In genomic region chr1:19210772-19211549, GRCh38 we compare ENCODE assay signal across 8 cellular contexts. TPM values are rescaled to one million over a fixed set of nuclear protein-coding genes. Genes with fewer than 3 reads are reported as not detected.
DNase-seq lines count a peak whose midpoint lies in the region; ATAC-seq lines count a peak whose summit lies in the region.

No MANE protein-coding gene starts in this region.

- no peaks in the 10 kb centered on the region for H3K36me3 ChIP-seq in CD4-positive, alpha-beta memory T cell (ENCODE audit: insufficient read depth, low read length)
- H3K36me3 ChIP-seq in HUES48 (ENCODE audit: control insufficient read depth, insufficient read depth, low read length) (peaks cover 39% of the 10 kb centered on the region), subcutaneous abdominal adipose tissue (ENCODE audit: control insufficient read depth in 5 of 5, insufficient read depth in 5 of 5, low read length in 5 of 5) (peaks cover 0 to 15% (median 0%) of the 10 kb centered on the region in 5 donors)

- intact Hi-C loops in CD4-positive, alpha-beta memory T cell (cut with micrococcal nuclease), result loop anchor here (1.0 to 5.0 kb wide), 2 partner anchors 40 to 254 kb away; partner anchors contain the start of genes EMC1, IFFO2 and MRTO4

- peak overlapping the region; percentile 95 for H3K27ac ChIP-seq in CD4-positive, alpha-beta memory T cell (ENCODE audit: low read depth, low read length)
- H3K27ac ChIP-seq in HUES48 (ENCODE audit: low read depth, low read length) (peak overlapping the region; percentile 94), subcutaneous abdominal adipose tissue (ENCODE audit: low read depth, low read length) (peak overlapping the region; percentile 89)

- H3K4me1 ChIP-seq in CD4-positive, alpha-beta memory T cell (ENCODE audit: insufficient read depth, low read length), result peaks cover 67% of the 10 kb centered on the region
- H3K4me1 ChIP-seq in HUES48 (ENCODE audit: control insufficient read depth, insufficient read depth, low read length) (peaks cover 22% of the 10 kb centered on the region; the same call in 1 of the 2 replicates), subcutaneous abdominal adipose tissue (ENCODE audit: control insufficient read depth in 5 of 5, insufficient read depth in 5 of 5, low read length in 5 of 5) (peaks cover 6 to 46% (median 39%) of the 10 kb centered on the region in 5 donors)

- CTCF ChIA-PET in CD4-positive, alpha-beta memory T cell (lab: Charles Lee; ENCODE audit: partially characterized antibody), result no interaction called here

- no peaks in the 10 kb centered on the region for H3K9me3 ChIP-seq in CD4-positive, alpha-beta memory T cell (ENCODE audit: control insufficient read depth in 1 of 2, low read length in 2 of 2)
- H3K9me3 ChIP-seq in HUES48 (ENCODE audit: control insufficient read depth, insufficient read depth, low read length) (no peaks in the 10 kb centered on the region), subcutaneous abdominal adipose tissue (ENCODE audit: control insufficient read depth in 5 of 5, low read length in 5 of 5) (no peaks in the 10 kb centered on the region)

- POLR2A ChIA-PET in CD4-positive, alpha-beta memory T cell (lab: Charles Lee; ENCODE audit: partially characterized antibody), result interaction anchor here (0.6 to 2.8 kb wide), 8 partner anchors 11 to 386 kb away, joined by 3 to 15 read pairs (median 4); partner anchors contain the start of genes EMC1 and MRTO4

- peaks cover 0 to 2% (median 0%) of the 10 kb centered on the region in 8 donors for H3K9me3 Mint-ChIP-seq in CD4-positive, alpha-beta memory T cell
- H3K9me3 Mint-ChIP-seq in activated naive CD8-positive, alpha-beta T cell (ENCODE audit: low read depth), result no peaks in the 10 kb centered on the region

- peak overlapping the region; percentile 92 for H3K9ac ChIP-seq in HUES48 (ENCODE audit: low read depth, low read length)
- peak overlapping the region; percentile 93 to 98 (median 97) for H3K9ac ChIP-seq in subcutaneous abdominal adipose tissue (ENCODE audit: low read length in 5 of 5)

- peaks cover 0 to 34% of the 10 kb centered on the region in 2 donors for H3K36me3 Mint-ChIP-seq in CD4-positive, alpha-beta memory T cell
- H3K36me3 Mint-ChIP-seq in activated naive CD8-positive, alpha-beta T cell, result peaks cover 5% of the 10 kb centered on the region

- ATAC-seq in GM21515 (IDR thresholded peaks at IDR 0.05; ENCODE audit: unreplicated experiment), result no peak
- ATAC-seq in GM19023 (IDR thresholded peaks at IDR 0.05; ENCODE audit: unreplicated experiment), result no peak
- no peak for ATAC-seq in HG03442 (IDR thresholded peaks at IDR 0.05; ENCODE audit: unreplicated experiment)

- no peak for DNase-seq in CD4-positive, alpha-beta memory T cell
- DNase-seq in iris pigment epithelial cell (ENCODE audit: low read depth), result peak; percentile 28

- H3K4me1 Mint-ChIP-seq in CD4-positive, alpha-beta memory T cell, result peaks cover 41 to 80% (median 60%) of the 10 kb centered on the region in 4 donors
- H3K4me1 Mint-ChIP-seq in activated naive CD8-positive, alpha-beta T cell (ENCODE audit: low read depth), result peaks cover 61% of the 10 kb centered on the region

- no peaks in the 10 kb centered on the region for H3K27me3 ChIP-seq in CD4-positive, alpha-beta memory T cell (ENCODE audit: insufficient read depth, low read length)
- no peaks in the 10 kb centered on the region for H3K27me3 ChIP-seq in HUES48 (ENCODE audit: control insufficient read depth, insufficient read depth, low read length)
- H3K27me3 ChIP-seq in subcutaneous abdominal adipose tissue (ENCODE audit: control insufficient read depth in 5 of 5, insufficient read depth in 4 of 5, low read length in 5 of 5), result no peaks in the 10 kb centered on the region

- peak overlapping the region; percentile 93 to 99 (median 96) for H3K4me3 Mint-ChIP-seq in CD4-positive, alpha-beta memory T cell
- peak overlapping the region; percentile 99 for H3K4me3 Mint-ChIP-seq in activated naive CD8-positive, alpha-beta T cell

- H3K27ac Mint-ChIP-seq in CD4-positive, alpha-beta memory T cell, result peak overlapping the region; percentile 98 to 99 (median 99)
- peak overlapping the region; percentile 99 for H3K27ac Mint-ChIP-seq in activated naive CD8-positive, alpha-beta T cell

- H3K27me3 Mint-ChIP-seq in CD4-positive, alpha-beta memory T cell, result no peaks in the 10 kb centered on the region
- no peaks in the 10 kb centered on the region for H3K27me3 Mint-ChIP-seq in activated naive CD8-positive, alpha-beta T cell

- peak overlapping the region; percentile 81 to 82 for H3K4me3 ChIP-seq in CD4-positive, alpha-beta memory T cell (ENCODE audit: low read length in 2 of 2)
- H3K4me3 ChIP-seq in HUES48 (ENCODE audit: low read depth, low read length), result peak overlapping the region; percentile 97
- H3K4me3 ChIP-seq in subcutaneous abdominal adipose tissue (ENCODE audit: low read depth in 1 of 5, low read length in 5 of 5), result peak overlapping the region; percentile 77 to 97 (median 96)

RNA-seq across cellular contexts. Expression of gene UBR4, which starts 0.9 kb away (rescaled TPM):
- total RNA-seq in CD4-positive, alpha-beta memory T cell, result 100 to 1,000 TPM; 152 to 154 TPM
- 10 to 100 TPM in 1 of 2 donors, 1 to 10 TPM in 1; 3.8 to 26.9 TPM for polyA plus RNA-seq in CD4-positive, alpha-beta memory T cell

RNA-seq across cellular contexts. Expression of gene EMC1, which starts 40.4 kb away (rescaled TPM):
- total RNA-seq in CD4-positive, alpha-beta memory T cell, result 10 to 100 TPM; 34.7 to 35.3 TPM
- polyA plus RNA-seq in CD4-positive, alpha-beta memory T cell, result 10 to 100 TPM; 21.2 to 24.3 TPM

RNA-seq across cellular contexts. Expression of gene MRTO4, which starts 40.6 kb away (rescaled TPM):
- total RNA-seq in CD4-positive, alpha-beta memory T cell, result 10 to 100 TPM; 17.0 to 18.6 TPM
- polyA plus RNA-seq in CD4-positive, alpha-beta memory T cell, result 10 to 100 TPM; 14.1 to 23.7 TPM
